Comparison of ENCODE assay signal across 13 cellular contexts in the genomic region with DNA sequence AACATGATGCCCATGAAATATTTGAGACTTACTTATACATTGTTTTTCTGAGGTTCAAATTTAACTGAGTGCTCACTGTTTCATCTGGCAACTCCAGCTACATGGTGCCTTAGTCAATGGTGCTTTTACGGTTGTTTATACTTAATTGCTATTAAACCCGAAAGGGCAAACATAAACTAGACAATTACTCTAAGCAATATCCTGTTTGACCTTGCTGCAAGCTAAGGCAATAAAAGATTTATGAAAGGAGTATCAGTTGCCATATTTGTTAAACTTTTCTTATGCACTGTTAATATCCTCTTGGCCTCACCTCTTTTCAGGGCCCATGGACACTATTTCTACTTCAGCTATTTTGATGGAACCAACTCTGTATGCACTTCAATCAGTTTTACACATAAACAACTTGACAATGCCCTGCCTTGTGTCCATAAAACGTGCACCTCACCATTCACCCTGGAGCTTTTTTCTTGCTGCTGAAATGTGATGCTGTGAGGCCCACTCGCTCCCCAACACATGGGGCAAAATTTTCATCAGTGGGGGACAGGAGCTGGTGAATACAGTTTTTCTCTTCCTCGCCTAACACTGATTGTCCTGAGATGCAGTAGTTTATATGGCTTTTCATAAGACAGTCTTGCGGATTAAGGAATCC.
"Had no signal": no experiment of that assay in that cellular context is flagged by ENCODE, and none has a peak within 500 bp of the region (broad histone marks: within the 10 kb centered on the region; RNA-seq: fewer than 3 reads in every experiment).

No MANE protein-coding gene starts in this region.

- DNase-seq: activated naive CD4-positive, alpha-beta T cell treated with anti-CD3 and anti-CD28 coated beads, Interleukin-2, amount 10 ng/mL, durations not matched to agents 7 days and 5 days; adrenal gland; caudate nucleus; colonic mucosa; lower lobe of right lung; naive B cell; nucleus accumbens; right lobe of liver; spleen; stimulated activated naive CD4-positive, alpha-beta T cell treated with Interleukin-2 at 50 U/mL for 16 hours had no signal

- H3K4me3 ChIP-seq: adrenal gland, colonic mucosa, lower lobe of right lung, prostate gland, right lobe of liver, spleen, suprapubic skin had no signal

- ATAC-seq: activated CD4-positive, CD25-positive, alpha-beta regulatory T cell treated with anti-CD3 and anti-CD28 coated beads, Interleukin-2, amount 50 U/mL, for 24 hours; lower lobe of right lung; right lobe of liver had no signal
